ENCODE assay signal across 24 cellular contexts in genomic region chr1:66678151-66678550, GRCh38.
"Had no signal": no experiment of that assay in that cellular context is flagged by ENCODE, and none has a peak within 500 bp of the region (broad histone marks: within the 10 kb centered on the region; RNA-seq: fewer than 3 reads in every experiment).

No MANE protein-coding gene starts in this region.

- DNase-seq: activated CD4-positive, alpha-beta memory T cell treated with anti-CD3 and anti-CD28 coated beads, Interleukin-2, amount 10 ng/mL, durations not matched to agents 7 days and 5 days; activated CD4-positive, alpha-beta T cell treated with anti-CD3 and anti-CD28 coated beads, Interleukin-2, amount 10 ng/mL, durations not matched to agents 24 days and 14 days; activated CD8-positive, alpha-beta memory T cell treated with anti-CD3 and anti-CD28 coated beads, Interleukin-2, amount 50 U/mL, for 48 hours; activated gamma-delta T cell; activated naive CD4-positive, alpha-beta T cell treated with anti-CD3 and anti-CD28 coated beads, Interleukin-2, amount 10 ng/mL, durations not matched to agents 7 days and 5 days; activated naive CD8-positive, alpha-beta T cell treated with anti-CD3 and anti-CD28 coated beads, Interleukin-2, amount 10 ng/mL, durations not matched to agents 7 days and 5 days; activated T-cell treated with anti-CD3 and anti-CD28 coated beads, Interleukin-2, amount 50 U/mL, for 24 hours; dorsolateral prefrontal cortex; effector memory CD4-positive, alpha-beta T cell; foreskin fibroblast; head of caudate nucleus; kidney glomerular epithelial cell; left lung; mesendoderm; natural killer cell; stimulated activated CD4-positive, alpha-beta T cell treated with anti-CD3 and anti-CD28 coated beads, Interleukin-4, amount 100 ng/mL, for 24 hours; SW 1271; T-helper 9 cell; upper lobe of left lung; WERI-Rb-1 had no signal

- H3K9me3 ChIP-seq: breast epithelium, left lung, upper lobe of left lung, vagina had no signal

- H3K27me3 ChIP-seq: breast epithelium, dorsolateral prefrontal cortex, left lung, upper lobe of left lung, vagina had no signal

- H3K36me3 ChIP-seq: breast epithelium, left lung, upper lobe of left lung, vagina, WERI-Rb-1 had no signal

- H3K27ac ChIP-seq: upper lobe of left lung, WERI-Rb-1 had no signal

- H3K4me1 ChIP-seq: breast epithelium, upper lobe of left lung had no signal

- H3K4me3 ChIP-seq: breast epithelium, dorsolateral prefrontal cortex, left lung, lung, skin epidermis, upper lobe of left lung, vagina had no signal
